Comparison of ENCODE assay signal across 21 cellular contexts in the genomic region with DNA sequence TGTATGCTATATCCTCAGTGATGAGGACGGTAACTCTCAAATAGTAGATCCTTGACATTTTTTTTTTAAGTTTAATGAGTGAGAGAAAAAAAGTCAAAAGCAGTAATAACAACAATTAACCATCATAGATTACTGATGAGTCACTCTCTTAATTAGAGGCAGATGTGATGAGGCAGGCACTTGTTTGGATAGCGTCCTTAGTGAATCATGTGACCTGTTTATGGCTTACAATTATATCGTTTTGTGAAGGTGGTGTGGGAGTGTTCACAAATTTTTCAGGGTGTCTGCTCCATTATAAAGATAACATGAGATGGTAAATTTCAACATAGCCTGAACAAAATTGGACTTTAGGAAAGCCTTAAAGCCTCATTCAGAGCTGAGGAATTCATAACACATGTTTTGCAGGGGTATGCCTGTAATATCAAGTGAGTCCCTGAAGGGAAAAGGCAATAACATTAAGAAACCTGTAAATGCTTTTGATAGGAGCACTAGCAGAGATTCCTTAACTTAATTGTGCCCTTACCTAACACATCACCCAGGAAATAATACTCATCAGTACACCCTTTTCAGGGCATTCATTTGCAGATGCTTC. TPM values are rescaled to one million over a fixed set of nuclear protein-coding genes. Genes with fewer than 3 reads are reported as not detected.
DNase-seq lines count a peak whose midpoint lies in the region; ATAC-seq and TF ChIP-seq lines count a peak whose summit lies in the region.
"Had no signal": no experiment of that assay in that cellular context is flagged by ENCODE, and none has a peak within 500 bp of the region (broad histone marks: within the 10 kb centered on the region; RNA-seq: fewer than 3 reads in every experiment).

No MANE protein-coding gene starts in this region.

- no peaks in the 10 kb centered on the region for H3K27me3 ChIP-seq in IMR-90 (ENCODE audit: control insufficient read depth, insufficient read depth, low read length)
- no peaks in the 10 kb centered on the region for H3K27me3 ChIP-seq in Karpas-422 (ENCODE audit: low read length)
- no peaks in the 10 kb centered on the region for H3K27me3 ChIP-seq in CD8-positive, alpha-beta T cell (ENCODE audit: insufficient read depth, low read length)
- no peaks in the 10 kb centered on the region for H3K27me3 ChIP-seq in prostate gland (replicated peaks; ENCODE audit: insufficient read depth)
- H3K27me3 ChIP-seq: cardiac muscle cell, neutrophil had no signal

- no peak overlapping the region for H2BK20ac ChIP-seq in IMR-90 (ENCODE audit: low read depth, low read length)

- ATAC-seq in IMR-90 (ENCODE audit: low read depth), result peak; percentile 55
- no peak for ATAC-seq in CD8-positive, alpha-beta T cell
- ATAC-seq: activated naive CD8-positive, alpha-beta T cell treated with anti-CD3 and anti-CD28 coated beads, Interleukin-2, amount 50 U/mL, for 24 hours; activated T-cell treated with anti-CD3 and anti-CD28 coated beads, Interleukin-2, amount 50 U/mL, for 72 hours; GM23338; left cardiac atrium; right cardiac atrium had no signal

- no peaks in the 10 kb centered on the region for H3K79me1 ChIP-seq in IMR-90 (ENCODE audit: low read depth in 1 of 2, low read length in 2 of 2)

- no peak overlapping the region for H3K23ac ChIP-seq in IMR-90 (ENCODE audit: low read depth, low read length)

- H3K36me3 Mint-ChIP-seq in CD8-positive, alpha-beta T cell, result no peaks in the 10 kb centered on the region

- H3K4me1 ChIP-seq in IMR-90 (ENCODE audit: control insufficient read depth, insufficient read depth, low read length), result peaks cover 2% of the 10 kb centered on the region
- H3K4me1 ChIP-seq in Karpas-422 (ENCODE audit: low read length), result no peaks in the 10 kb centered on the region
- H3K4me1 ChIP-seq in CD8-positive, alpha-beta T cell (ENCODE audit: insufficient read depth, low read length), result peaks cover 8% of the 10 kb centered on the region
- H3K4me1 ChIP-seq in prostate gland (replicated peaks), result no peaks in the 10 kb centered on the region

- TF ChIP-seq POLR2A in IMR-90 (IDR thresholded peaks at IDR 0.05; ENCODE audit: low read depth, low read length), result no peak
- no peak for TF ChIP-seq POLR2A in prostate gland (IDR thresholded peaks at IDR 0.05)

- no peak overlapping the region for H3K18ac ChIP-seq in IMR-90 (ENCODE audit: low read depth, low read length)

- H3K79me2 ChIP-seq in Karpas-422 (ENCODE audit: low read length), result no peaks in the 10 kb centered on the region

- H2BK5ac ChIP-seq in IMR-90 (ENCODE audit: low read depth, low read length, poor library complexity, severe bottlenecking), result no peak overlapping the region

- no peak overlapping the region for H3K27ac ChIP-seq in IMR-90 (ENCODE audit: insufficient read depth, low read length)
- no peak overlapping the region for H3K27ac ChIP-seq in Karpas-422 (ENCODE audit: low read length)
- H3K27ac ChIP-seq in CD8-positive, alpha-beta T cell (ENCODE audit: low read depth, low read length), result no peak overlapping the region
- no peak overlapping the region for H3K27ac ChIP-seq in prostate gland
- H3K27ac ChIP-seq: cardiac muscle cell, neutrophil had no signal

- H3K9me3 Mint-ChIP-seq in CD8-positive, alpha-beta T cell, result no peaks in the 10 kb centered on the region
- H3K9me3 Mint-ChIP-seq: activated CD4-positive, alpha-beta memory T cell treated with anti-CD3 and anti-CD28 coated beads, Interleukin-2, amount 10 ng/mL, durations not matched to agents 7 days and 5 days; activated naive CD8-positive, alpha-beta T cell treated with anti-CD3 and anti-CD28 coated beads, Interleukin-2, amount 50 U/mL, for 24 hours; activated T-cell treated with anti-CD3 and anti-CD28 coated beads, Interleukin-2, amount 50 U/mL, for 72 hours; GM23338; T-helper 1 cell treated with Interleukin-12 subunit alpha and Interleukin-12 subunit beta and Interleukin-4 antibody, amounts not matched to agents 30 μg/mL and 1 μg/mL, for 36 hours had no signal

- H3K56ac ChIP-seq in IMR-90 (ENCODE audit: extremely low read depth, insufficient read depth, low read length), result no peak overlapping the region

- H3K9me2 ChIP-seq in Karpas-422 (replicated peaks; ENCODE audit: insufficient read depth, low read length), result no peaks in the 10 kb centered on the region

- H2BK15ac ChIP-seq in IMR-90 (ENCODE audit: low read depth, low read length), result no peak overlapping the region; the same call in 2 of the 3 replicates

- H3K9me1 ChIP-seq in IMR-90 (ENCODE audit: insufficient read depth, low read length), result peaks cover 3% of the 10 kb centered on the region; the same call in 1 of the 2 replicates

- no peak overlapping the region for H3K4me2 ChIP-seq in IMR-90 (ENCODE audit: low read depth, low read length)
- no peak overlapping the region for H3K4me2 ChIP-seq in Karpas-422 (ENCODE audit: low read depth, low read length, poor library complexity, severe bottlenecking)
- H3K4me2 ChIP-seq: GM23338 had no signal

- no peak for TF ChIP-seq CTCF in IMR-90 (conservative IDR thresholded peaks at IDR 0.05; ENCODE audit: low read depth, low read length)
- no peak for TF ChIP-seq CTCF in foreskin fibroblast (IDR thresholded peaks at IDR 0.05; ENCODE audit: low read depth, low read length)
- TF ChIP-seq CTCF in CD8-positive, alpha-beta T cell (IDR thresholded peaks at IDR 0.05), result no peak
- TF ChIP-seq CTCF in prostate gland (IDR thresholded peaks at IDR 0.05), result no peak

- no peak overlapping the region for H4K91ac ChIP-seq in IMR-90 (ENCODE audit: insufficient read depth, low read depth, low read length)

- dilution Hi-C loops in IMR-90 (cut with HindIII; ENCODE audit: low sequenced_read_pairs, unreplicated experiment), result no loop called here

- intact Hi-C loops in IMR-90 (cut with micrococcal nuclease), result no loop called here
- intact Hi-C loops in CD8-positive, alpha-beta T cell (cut with DNase I, micrococcal nuclease), result no loop called here
- intact Hi-C loops in prostate gland (cut with DNase I), result no loop called here

- H3K27me3 Mint-ChIP-seq in CD8-positive, alpha-beta T cell (ENCODE audit: low read depth), result no peaks in the 10 kb centered on the region
- H3K27me3 Mint-ChIP-seq: activated CD4-positive, alpha-beta memory T cell treated with anti-CD3 and anti-CD28 coated beads, Interleukin-2, amount 10 ng/mL, durations not matched to agents 7 days and 5 days; activated naive CD8-positive, alpha-beta T cell treated with anti-CD3 and anti-CD28 coated beads, Interleukin-2, amount 50 U/mL, for 24 hours had no signal

- no peak overlapping the region for H3K4me3 ChIP-seq in IMR-90 (ENCODE audit: insufficient read depth, low read depth, low read length)
- H3K4me3 ChIP-seq in foreskin fibroblast (ENCODE audit: low read depth in 1 of 2, low read length in 2 of 2), result no peak overlapping the region
- no peak overlapping the region for H3K4me3 ChIP-seq in Karpas-422 (ENCODE audit: low read length)
- H3K4me3 ChIP-seq in CD8-positive, alpha-beta T cell (ENCODE audit: low read depth, low read length), result no peak overlapping the region
- no peak overlapping the region for H3K4me3 ChIP-seq in prostate gland
- H3K4me3 ChIP-seq: cardiac muscle cell, GM23338 had no signal

- H4K8ac ChIP-seq in IMR-90 (ENCODE audit: low read depth in 2 of 2, low read length in 2 of 2), result no peak overlapping the region

- H4K20me1 ChIP-seq in IMR-90 (ENCODE audit: insufficient read depth, low read length) (no peaks in the 10 kb centered on the region), Karpas-422 (ENCODE audit: insufficient read depth, low read depth, low read length) (no peaks in the 10 kb centered on the region)

- H2BK120ac ChIP-seq in IMR-90 (ENCODE audit: low read depth, low read length), result no peak overlapping the region

- POLR2A ChIA-PET in IMR-90 (lab: Charles Lee; ENCODE audit: unreplicated experiment), result interaction anchor here (0.7 kb wide), 1 partner anchor 92 kb away, joined by 4 read pairs; no protein-coding TSS in a partner anchor
- POLR2A ChIA-PET in CD8-positive, alpha-beta T cell (lab: Charles Lee), result no interaction called here

- no peak overlapping the region for H3K14ac ChIP-seq in IMR-90 (replicated peaks; ENCODE audit: low read depth, low read length)

- TF ChIP-seq RAD21 in IMR-90 (IDR thresholded peaks at IDR 0.05; ENCODE audit: low read length), result no peak

- in situ Hi-C loops in IMR-90 (cut with MboI; ENCODE audit: low sequenced_read_pairs), result no loop called here

- H3K36me3 ChIP-seq in IMR-90 (ENCODE audit: control insufficient read depth, insufficient read depth, low read length), result no peaks in the 10 kb centered on the region
- H3K36me3 ChIP-seq in Karpas-422 (ENCODE audit: insufficient read depth, low read length), result no peaks in the 10 kb centered on the region
- H3K36me3 ChIP-seq in CD8-positive, alpha-beta T cell (ENCODE audit: insufficient read depth, low read length), result no peaks in the 10 kb centered on the region
- H3K36me3 ChIP-seq in prostate gland, result no peaks in the 10 kb centered on the region
- H3K36me3 ChIP-seq: cardiac muscle cell, neutrophil had no signal

- H2AK9ac ChIP-seq in IMR-90 (replicated peaks; ENCODE audit: low read depth, low read length, poor library complexity), result no peak overlapping the region

- no TSS peak for BruUV-seq in IMR-90 (replicated peaks; lab: Mats Ljungman, UMichigan)

- DNase-seq in Ammon's horn (ENCODE audit: low spot score) (peak; percentile 7), IMR-90 (peak; percentile 32), SW480 (ENCODE audit: low spot score) (peak; percentile 36), foreskin fibroblast (peak; percentile 51 to 72), Karpas-422 (no peak), prostate gland (ENCODE audit: low spot score) (no peak)
- no peak for DNase-seq in activated effector memory CD4-positive, alpha-beta T cell treated with Interleukin-2 at 50 U/mL for 16 hours
- DNase-seq in CD8-positive, alpha-beta T cell, result no peak
- DNase-seq: activated CD4-positive, alpha-beta memory T cell treated with anti-CD3 and anti-CD28 coated beads, Interleukin-2, amount 10 ng/mL, durations not matched to agents 7 days and 5 days; activated naive CD8-positive, alpha-beta T cell treated with anti-CD3 and anti-CD28 coated beads, Interleukin-2, amount 50 U/mL, for 24 hours; activated T-cell treated with anti-CD3 and anti-CD28 coated beads, Interleukin-2, amount 50 U/mL, for 72 hours; Calu3; left cardiac atrium; NCI-H1048; right cardiac atrium; Right ventricle myocardium superior; stimulated activated CD4-positive, alpha-beta T cell treated with anti-CD3 and anti-CD28 coated beads, Interleukin-1b, Interleukin-23, amount 100 ng/mL, for 48 hours had no signal

- no peak overlapping the region for H3K4ac ChIP-seq in IMR-90 (ENCODE audit: low read depth, low read length)

- CTCF ChIA-PET in IMR-90 (lab: Yijun Ruan, JAX), result interaction anchor here (0.6 kb wide), 1 partner anchor 222 kb away, joined by 3 read pairs; no protein-coding TSS in a partner anchor
- CTCF ChIA-PET in CD8-positive, alpha-beta T cell (lab: Charles Lee), result no interaction called here

- no peak overlapping the region for H3K27ac Mint-ChIP-seq in CD8-positive, alpha-beta T cell
- H3K27ac Mint-ChIP-seq: activated CD4-positive, alpha-beta memory T cell treated with anti-CD3 and anti-CD28 coated beads, Interleukin-2, amount 10 ng/mL, durations not matched to agents 7 days and 5 days; activated naive CD8-positive, alpha-beta T cell treated with anti-CD3 and anti-CD28 coated beads, Interleukin-2, amount 50 U/mL, for 24 hours; activated T-cell treated with anti-CD3 and anti-CD28 coated beads, Interleukin-2, amount 50 U/mL, for 72 hours; GM23338; T-helper 1 cell treated with Interleukin-12 subunit alpha and Interleukin-12 subunit beta and Interleukin-4 antibody, amounts not matched to agents 30 μg/mL and 1 μg/mL, for 36 hours had no signal

- H2AK5ac ChIP-seq in IMR-90 (ENCODE audit: low read depth, low read length), result no peak overlapping the region

- H2AFZ ChIP-seq in IMR-90 (replicated peaks; ENCODE audit: low read length, poor library complexity) (no peak overlapping the region), Karpas-422 (ENCODE audit: low read length) (no peak overlapping the region)
- H2AFZ ChIP-seq: GM23338 had no signal

- H3K9me3 ChIP-seq in IMR-90 (ENCODE audit: control insufficient read depth, insufficient read depth, low read length), result no peaks in the 10 kb centered on the region
- no peaks in the 10 kb centered on the region for H3K9me3 ChIP-seq in Karpas-422 (ENCODE audit: low read length)
- H3K9me3 ChIP-seq in CD8-positive, alpha-beta T cell (ENCODE audit: low read length), result no peaks in the 10 kb centered on the region
- no peaks in the 10 kb centered on the region for H3K9me3 ChIP-seq in prostate gland
- H3K9me3 ChIP-seq: neutrophil had no signal

- no peak overlapping the region for H3K9ac ChIP-seq in IMR-90 (ENCODE audit: low read depth, low read length)
- H3K9ac ChIP-seq in Karpas-422 (ENCODE audit: low read length), result no peak overlapping the region

- H3K4me3 Mint-ChIP-seq in CD8-positive, alpha-beta T cell, result no peak overlapping the region
- H3K4me3 Mint-ChIP-seq: activated CD4-positive, alpha-beta memory T cell treated with anti-CD3 and anti-CD28 coated beads, Interleukin-2, amount 10 ng/mL, durations not matched to agents 7 days and 5 days; activated naive CD8-positive, alpha-beta T cell treated with anti-CD3 and anti-CD28 coated beads, Interleukin-2, amount 50 U/mL, for 24 hours; activated T-cell treated with anti-CD3 and anti-CD28 coated beads, Interleukin-2, amount 50 U/mL, for 72 hours; GM23338; T-helper 1 cell treated with Interleukin-12 subunit alpha and Interleukin-12 subunit beta and Interleukin-4 antibody, amounts not matched to agents 30 μg/mL and 1 μg/mL, for 36 hours had no signal

- no peak overlapping the region for H4K5ac ChIP-seq in IMR-90 (ENCODE audit: low read depth, low read length)

- peaks cover 7% of the 10 kb centered on the region for H3K4me1 Mint-ChIP-seq in CD8-positive, alpha-beta T cell (ENCODE audit: low read depth)
- H3K4me1 Mint-ChIP-seq: GM23338 had no signal

- 18% methylated on average over 2 of the region's 3 CpGs; no CpG with 5 or more reads in 1 of the 2 experiments for WGBS in IMR-90 (ENCODE audit: extremely low coverage in 2 of 2, insufficient read length in 1 of 2), 2 experiments
- 30% methylated on average over 3 of the region's 3 CpGs for WGBS in prostate gland

RNA-seq across cellular contexts. Expression of a gene that starts 51.9 kb away (rescaled TPM):
- total RNA-seq in IMR-90 (2012; rRNA removed) (17.4 and 30.0 TPM in 2 replicates), prostate gland (10 to 100 TPM; 30.0 to 56.4 TPM)
- 8.1 and 8.9 TPM in 2 replicates for polyA plus RNA-seq in IMR-90 (2012; rRNA removed)
- 3.2 and 5.2 TPM in 2 replicates for polyA plus RNA-seq in IMR-90 (2012; cell fraction: cytosol; rRNA removed)
- polyA plus RNA-seq in IMR-90 (2012; cell fraction: nucleus; rRNA removed; ENCODE audit: low replicate concordance), result 3.6 and 14.6 TPM in 2 replicates
- 20.0 and 23.3 TPM in 2 replicates for total RNA-seq in Karpas-422 (2014; rRNA removed; shearing (Covaris generic); ENCODE audit: low replicate concordance)
- total RNA-seq in CD8-positive, alpha-beta T cell, result 10 to 100 TPM; 15.2 to 24.2 TPM

Comparison
In these comparisons a context has a peak if more than half of its experiments do, and no peak if none do; other contexts are left out.
1. DNase-seq: peak in Ammon's horn (single experiment), IMR-90 (single experiment), SW480 (single experiment) and foreskin fibroblast (2 of 2); none in activated effector memory CD4-positive, alpha-beta T cell treated with Interleukin-2 at 50 U/mL for 16 hours (single experiment), Karpas-422 (single experiment), CD8-positive, alpha-beta T cell (0 of 7) and prostate gland (single experiment).